ENCODE assay signal across 1 cellular context in genomic region chr19:54449701-54450069, GRCh38.
TF ChIP-seq lines count a peak whose summit lies in the region.

No MANE protein-coding gene starts in this region.

TF ChIP-seq in H1, 55 proteins besides CTCF, POLR2A, EP300 and RAD21:
- TF ChIP-seq RFX5 (IDR thresholded peaks at IDR 0.05; ENCODE audit: borderline replicate concordance, low read depth, low read length), result no peak
- TF ChIP-seq EZH2 (IDR thresholded peaks at IDR 0.05; ENCODE audit: low read depth, low read length, severe bottlenecking), result no peak
- no peak for TF ChIP-seq EGR1 (IDR thresholded peaks at IDR 0.05; ENCODE audit: borderline replicate concordance, low read depth, low read length)
- no peak for TF ChIP-seq SIX5 (IDR thresholded peaks at IDR 0.05; ENCODE audit: low read depth, low read length)
- no peak for TF ChIP-seq NRF1 (IDR thresholded peaks at IDR 0.05; ENCODE audit: low read depth, low read length)
- no peak for TF ChIP-seq CBX8 (IDR thresholded peaks at IDR 0.05; ENCODE audit: borderline replicate concordance, low read depth, low read length)
- TF ChIP-seq, protein P1, sequence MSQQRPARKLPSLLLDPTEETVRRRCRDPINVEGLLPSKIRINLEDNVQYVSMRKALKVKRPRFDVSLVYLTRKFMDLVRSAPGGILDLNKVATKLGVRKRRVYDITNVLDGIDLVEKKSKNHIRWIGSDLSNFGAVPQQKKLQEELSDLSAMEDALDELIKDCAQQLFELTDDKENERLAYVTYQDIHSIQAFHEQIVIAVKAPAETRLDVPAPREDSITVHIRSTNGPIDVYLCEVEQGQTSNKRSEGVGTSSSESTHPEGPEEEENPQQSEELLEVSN (IDR thresholded peaks at IDR 0.05), result no peak
- TF ChIP-seq HDAC2 (IDR thresholded peaks at IDR 0.05; ENCODE audit: borderline replicate concordance in 1 of 2, low read depth in 2 of 2, low read length in 2 of 2), result no peak
- no peak for TF ChIP-seq USF2 (IDR thresholded peaks at IDR 0.05; ENCODE audit: low read length)
- no peak for TF ChIP-seq KDM4A (IDR thresholded peaks at IDR 0.05; ENCODE audit: low read depth, low read length, severe bottlenecking)
- no peak for TF ChIP-seq BACH1 (IDR thresholded peaks at IDR 0.05; ENCODE audit: low read length)
- no peak for TF ChIP-seq BCL11A (IDR thresholded peaks at IDR 0.05; ENCODE audit: low read depth in 2 of 2, low read length in 2 of 2)
- TF ChIP-seq ASH2L (IDR thresholded peaks at IDR 0.05; ENCODE audit: low read length), result no peak
- TF ChIP-seq TEAD4 (IDR thresholded peaks at IDR 0.05; ENCODE audit: low read depth, low read length), result no peak
- TF ChIP-seq POU5F1 (IDR thresholded peaks at IDR 0.05; ENCODE audit: low read depth, low read length), result no peak
- no peak for TF ChIP-seq YY1 (IDR thresholded peaks at IDR 0.05; ENCODE audit: low read depth, low read length)
- no peak for TF ChIP-seq TCF12 (IDR thresholded peaks at IDR 0.05; ENCODE audit: low read depth, low read length)
- no peak for TF ChIP-seq KDM5A (IDR thresholded peaks at IDR 0.05; ENCODE audit: low read length)
- no peak for TF ChIP-seq SUZ12 (IDR thresholded peaks at IDR 0.05; ENCODE audit: low read length)
